In genomic region chr1:167141963-167142362, GRCh38 we compare ENCODE assay signal across 10 cellular contexts. TPM values are rescaled to one million over a fixed set of nuclear protein-coding genes. Genes with fewer than 3 reads are reported as not detected.
"Had no signal": no experiment of that assay in that cellular context is flagged by ENCODE, and none has a peak within 500 bp of the region (broad histone marks: within the 10 kb centered on the region; RNA-seq: fewer than 3 reads in every experiment).

No MANE protein-coding gene starts in this region.

- H3K4me3 ChIP-seq: GM23338 had no signal

- H3K4me2 ChIP-seq: GM23338 had no signal

- ATAC-seq: GM23338 had no signal

- FAIRE-seq: H1, H54, HTR-8/SVneo had no signal

- DNase-seq: H9, HCEC 1CT, HFFc6, KG1 had no signal

- H2AFZ ChIP-seq: GM23338 had no signal

RNA-seq across cellular contexts. Expression of gene STYXL2, which starts 48.1 kb away (rescaled TPM):
- total RNA-seq: HFFc6, HT-29 had no signal
- polyA plus RNA-seq: IgD-negative memory B cell had no signal

RNA-seq across cellular contexts. Expression of gene GPA33, which starts 51.8 kb away (rescaled TPM):
- total RNA-seq: H9, HFFc6 had no signal
